Comparison of ENCODE assay signal across 33 cellular contexts in the genomic region with DNA sequence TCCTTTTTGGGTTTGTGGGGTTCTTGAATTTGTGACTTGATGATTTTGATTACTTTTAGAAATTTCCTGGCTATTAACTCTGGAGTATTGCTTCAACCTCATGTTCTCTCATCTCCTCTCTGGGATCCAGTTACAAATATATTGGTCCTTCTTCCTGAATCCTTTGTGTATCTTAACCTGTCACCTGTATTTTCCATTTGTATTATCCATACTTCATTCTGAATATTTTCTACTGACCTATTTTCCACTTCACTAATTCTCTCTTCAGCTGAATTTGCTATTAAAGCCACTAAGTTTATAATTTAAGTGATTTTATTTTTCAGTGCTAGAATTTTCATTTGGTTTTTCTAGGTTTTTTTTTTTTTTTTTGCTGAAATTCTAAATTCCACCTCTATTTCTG. TPM values are rescaled to one million over a fixed set of nuclear protein-coding genes. Genes with fewer than 3 reads are reported as not detected.
"Had no signal": no experiment of that assay in that cellular context is flagged by ENCODE, and none has a peak within 500 bp of the region (broad histone marks: within the 10 kb centered on the region; RNA-seq: fewer than 3 reads in every experiment).

No MANE protein-coding gene starts in this region.

- H3K4me1 ChIP-seq: pancreas, prostate gland, uterus had no signal

- H3K27ac Mint-ChIP-seq: immature natural killer cell; naive thymus-derived CD8-positive, alpha-beta T cell; nephron; stimulated activated memory B cell treated with anti-CD40 and anti-IgM and Interleukin-4, amounts not matched to agents 10 μg/mL and 1 μg/mL and 100 μg/mL, for 72 hours; stimulated activated naive CD8-positive, alpha-beta T cell treated with anti-CD3 and anti-CD28 coated beads, Interleukin-15, amount 100 ng/mL, for 72 hours; type B pancreatic cell had no signal

- H3K9me3 ChIP-seq: lower lobe of right lung, pancreas, prostate gland, uterus had no signal

- DNase-seq: immature natural killer cell; kidney; left colon; left lung; lower lobe of right lung; mammary epithelial cell; mesenchymal stem cell; naive thymus-derived CD8-positive, alpha-beta T cell; nucleus accumbens; pancreas; posterior cingulate gyrus; retina; sigmoid colon; small intestine; spleen; stimulated activated CD4-positive, alpha-beta T cell treated with anti-CD3 and anti-CD28 coated beads, Interleukin-2, amount 100 ng/mL, for 48 hours; stimulated activated CD4-positive, alpha-beta T cell treated with anti-CD3 and anti-CD28 coated beads, Interleukin-4, amount 100 ng/mL, for 4 hours; stimulated activated CD8-positive, alpha-beta memory T cell treated with anti-CD3 and anti-CD28 coated beads, Interleukin-4, amount 100 ng/mL, for 48 hours; stimulated activated naive CD4-positive, alpha-beta T cell treated with Interleukin-2 at 50 U/mL for 16 hours; stimulated activated naive CD8-positive, alpha-beta T cell treated with anti-CD3 and anti-CD28 coated beads, Interleukin-15, amount 100 ng/mL, for 72 hours; substantia nigra; uterus had no signal

- H3K4me3 ChIP-seq: left lung, lower lobe of right lung, pancreas, prostate gland, sigmoid colon, spleen, tibial nerve, uterus had no signal

- H3K27ac ChIP-seq: left lung, lower lobe of right lung, pancreas, prostate gland, sigmoid colon, spleen, tibial nerve, uterus had no signal

- ATAC-seq: left colon; left lung; lower lobe of right lung; naive thymus-derived CD8-positive, alpha-beta T cell; pancreas; right cardiac atrium; stimulated activated memory B cell treated with anti-CD40 and anti-IgM and Interleukin-4, amounts not matched to agents 10 μg/mL and 1 μg/mL and 100 μg/mL, for 72 hours; stimulated activated naive CD8-positive, alpha-beta T cell treated with anti-CD3 and anti-CD28 coated beads, Interleukin-15, amount 100 ng/mL, for 72 hours had no signal

- H3K36me3 ChIP-seq: left lung, lower lobe of right lung, pancreas, prostate gland, sigmoid colon, spleen, tibial nerve, uterus had no signal

- H3K4me3 Mint-ChIP-seq: immature natural killer cell; naive thymus-derived CD8-positive, alpha-beta T cell; nephron; neural crest cell; stimulated activated memory B cell treated with anti-CD40 and anti-IgM and Interleukin-4, amounts not matched to agents 10 μg/mL and 1 μg/mL and 100 μg/mL, for 72 hours; stimulated activated naive CD8-positive, alpha-beta T cell treated with anti-CD3 and anti-CD28 coated beads, Interleukin-15, amount 100 ng/mL, for 72 hours; type B pancreatic cell had no signal

- H3K36me3 Mint-ChIP-seq: type B pancreatic cell had no signal

RNA-seq across cellular contexts. Expression of a gene that starts 6.4 kb away (rescaled TPM):
- total RNA-seq: kidney; left colon; left lung; liver; lower lobe of right lung; mammary epithelial cell; mucosa of gallbladder; naive thymus-derived CD8-positive, alpha-beta T cell; neural crest cell; osteoblast; pancreas; right cardiac atrium; sigmoid colon; spleen; tibial nerve; ureter; uterus had no signal
- polyA plus RNA-seq: immature natural killer cell; liver; mammary epithelial cell; naive thymus-derived CD8-positive, alpha-beta T cell; pancreas; right cardiac atrium; sigmoid colon; small intestine; spleen had no signal
